8 cellular contexts compared by ENCODE assay signal in genomic region chr2:102251042-102251848, GRCh38.
DNase-seq lines count a peak whose midpoint lies in the region; TF ChIP-seq lines count a peak whose summit lies in the region.

No MANE protein-coding gene starts in this region.

- H3K27me3 Mint-ChIP-seq in immature natural killer cell (ENCODE audit: low read depth in 3 of 3): peaks cover 3 to 17% (median 13%) of the 10 kb centered on the region in 3 donors

- H3K27ac Mint-ChIP-seq in immature natural killer cell: peak overlapping the region in 3 of 6 donors; percentile 11 to 69 (median 43)

- no peaks in the 10 kb centered on the region for H3K79me2 ChIP-seq in SK-N-SH (ENCODE audit: insufficient read depth)

- peak; percentile 52; the same call in 1 of the 2 replicates for TF ChIP-seq CTCF in SK-N-SH (IDR thresholded peaks at IDR 0.05)

- H3K4me1 ChIP-seq in SK-N-SH (ENCODE audit: control insufficient read depth in 1 of 2, insufficient read depth in 2 of 2, low read depth in 1 of 2, low read length in 1 of 2): no peaks in the 10 kb centered on the region

- DNase-seq in NCI-H345 (lab: John Stamatoyannopoulos, UW) (peak; percentile 5), NCI-H345 treated with DMSO at 0.1 percent for 48 hours (lab: John Stamatoyannopoulos, UW; ENCODE audit: unreplicated experiment) (no peak), SK-N-SH (peak; percentile 45), amniotic epithelial cell (ENCODE audit: low read depth) (peak; percentile 41), immature natural killer cell (peak; percentile 39 to 44 (median 42)), NCI-H1048 (lab: John Stamatoyannopoulos, UW) (no peak), NCI-H1436 treated with DMSO at 0.1 percent for 48 hours (lab: John Stamatoyannopoulos, UW) (no peak)
- peak; percentile 80 for DNase-seq in stimulated activated CD4-positive, alpha-beta T cell treated with anti-CD3 and anti-CD28 coated beads, Interleukin-15, amount 100 ng/mL, for 24 hours

- no peaks in the 10 kb centered on the region for H3K9me3 Mint-ChIP-seq in immature natural killer cell

- no peaks in the 10 kb centered on the region for H4K20me1 ChIP-seq in SK-N-SH (ENCODE audit: insufficient read depth)

- peak overlapping the region; percentile 72 for H3K4me2 ChIP-seq in SK-N-SH

- TF ChIP-seq EP300 in SK-N-SH (IDR thresholded peaks at IDR 0.05; ENCODE audit: borderline replicate concordance in 1 of 2, low read depth in 1 of 2, low read length in 1 of 2): no peak

- 13% methylated on average over 30 of the region's 52 CpGs for WGBS in SK-N-SH (ENCODE audit: low lambda C conversion rate)

- no peaks in the 10 kb centered on the region for H3K9me2 ChIP-seq in SK-N-SH

- H3K36me3 ChIP-seq in SK-N-SH (replicated peaks in 1 of 2; ENCODE audit: control insufficient read depth in 1 of 2, insufficient read depth in 2 of 2, low read length in 1 of 2): no peaks in the 10 kb centered on the region

- peak overlapping the region; percentile 86 to 96 (median 88) for H3K4me3 Mint-ChIP-seq in immature natural killer cell

- CTCF ChIA-PET in SK-N-SH (lab: Yijun Ruan, JAX): interaction anchor here (0.6 to 2.5 kb wide), 5 partner anchors 11 to 251 kb away, joined by 3 to 18 read pairs (median 4); no protein-coding TSS in a partner anchor

- no peaks in the 10 kb centered on the region for H3K9me3 ChIP-seq in SK-N-SH

- H3F3A ChIP-seq in SK-N-SH (replicated peaks; ENCODE audit: insufficient read depth): peaks cover 8% of the 10 kb centered on the region

- no peak overlapping the region for H3K9ac ChIP-seq in SK-N-SH

- no peak overlapping the region for H3K27ac ChIP-seq in SK-N-SH (ENCODE audit: low read depth in 2 of 2, low read length in 1 of 2)

- POLR2A ChIA-PET in SK-N-SH (lab: Yijun Ruan, JAX): no interaction called here

- H3K27me3 ChIP-seq in SK-N-SH (ENCODE audit: insufficient read depth): no peaks in the 10 kb centered on the region

- TF ChIP-seq RAD21 in SK-N-SH (IDR thresholded peaks at IDR 0.05; ENCODE audit: low read length): no peak

- no peaks in the 10 kb centered on the region for H3K36me3 Mint-ChIP-seq in immature natural killer cell

- peak overlapping the region; percentile 45 to 56 for H3K4me3 ChIP-seq in SK-N-SH (ENCODE audit: low read depth in 2 of 2, low read length in 1 of 2)

- H3K4me1 Mint-ChIP-seq in immature natural killer cell: peaks cover 41 to 55% of the 10 kb centered on the region in 2 donors

- peak overlapping the region; percentile 96; the same call in 1 of the 2 replicates for H2AFZ ChIP-seq in SK-N-SH (ENCODE audit: low read depth)

TF ChIP-seq in SK-N-SH, 30 proteins besides CTCF, POLR2A, EP300 and RAD21:
- TF ChIP-seq RXRA (IDR thresholded peaks at IDR 0.05; ENCODE audit: borderline replicate concordance, low read depth): no peak
- TF ChIP-seq, protein P1, sequence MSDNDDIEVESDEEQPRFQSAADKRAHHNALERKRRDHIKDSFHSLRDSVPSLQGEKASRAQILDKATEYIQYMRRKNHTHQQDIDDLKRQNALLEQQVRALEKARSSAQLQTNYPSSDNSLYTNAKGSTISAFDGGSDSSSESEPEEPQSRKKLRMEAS (IDR thresholded peaks at IDR 0.05; ENCODE audit: low read depth): no peak; the same call in 1 of the 2 replicates
- TF ChIP-seq, protein P2, sequence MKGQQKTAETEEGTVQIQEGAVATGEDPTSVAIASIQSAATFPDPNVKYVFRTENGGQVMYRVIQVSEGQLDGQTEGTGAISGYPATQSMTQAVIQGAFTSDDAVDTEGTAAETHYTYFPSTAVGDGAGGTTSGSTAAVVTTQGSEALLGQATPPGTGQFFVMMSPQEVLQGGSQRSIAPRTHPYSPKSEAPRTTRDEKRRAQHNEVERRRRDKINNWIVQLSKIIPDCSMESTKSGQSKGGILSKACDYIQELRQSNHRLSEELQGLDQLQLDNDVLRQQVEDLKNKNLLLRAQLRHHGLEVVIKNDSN (IDR thresholded peaks at IDR 0.05; ENCODE audit: borderline replicate concordance, low read depth): no peak
- no peak for TF ChIP-seq EZH2phosphoT487 (IDR thresholded peaks at IDR 0.05; ENCODE audit: borderline replicate concordance, low read depth)
- TF ChIP-seq TCF12 (IDR thresholded peaks at IDR 0.05): no peak
- TF ChIP-seq SIN3A (IDR thresholded peaks at IDR 0.05; ENCODE audit: borderline replicate concordance, low read depth, low read length): no peak
- TF ChIP-seq TAF1 (IDR thresholded peaks at IDR 0.05; ENCODE audit: borderline replicate concordance, low read depth, low read length): no peak
- no peak for TF ChIP-seq FOSL2 (IDR thresholded peaks at IDR 0.05; ENCODE audit: borderline replicate concordance, low read depth)

Comparison
In these comparisons a context has a peak if more than half of its experiments do, and no peak if none do; other contexts are left out.
1. DNase-seq: peak in NCI-H345 (single experiment), SK-N-SH (single experiment), amniotic epithelial cell (single experiment), immature natural killer cell (3 of 3) and stimulated activated CD4-positive, alpha-beta T cell treated with anti-CD3 and anti-CD28 coated beads, Interleukin-15, amount 100 ng/mL, for 24 hours (single experiment); none in NCI-H345 treated with DMSO at 0.1 percent for 48 hours (single experiment), NCI-H1048 (single experiment) and NCI-H1436 treated with DMSO at 0.1 percent for 48 hours (single experiment).